ENCODE assay signal across 11 cellular contexts in genomic region chr6:46772754-46773153, GRCh38. TPM values are rescaled to one million over a fixed set of nuclear protein-coding genes. Genes with fewer than 3 reads are reported as not detected.
A peak's percentile ranks its signal among the peaks of the same experiment; 100 is the strongest.
DNase-seq lines count a peak whose midpoint lies in the region; ATAC-seq and TF ChIP-seq lines count a peak whose summit lies in the region.
"Had no signal": no experiment of that assay in that cellular context is flagged by ENCODE, and none has a peak within 500 bp of the region (broad histone marks: within the 10 kb centered on the region; RNA-seq: fewer than 3 reads in every experiment).

No MANE protein-coding gene starts in this region.

- H3K36me3 ChIP-seq in right atrium auricular region (no peaks in the 10 kb centered on the region), tibial artery (no peaks in the 10 kb centered on the region)

- peak; percentile 97 to 98 for DNase-seq in Kasumi-1 (lab: John Stamatoyannopoulos, UW)
- no peak for DNase-seq in right atrium auricular region (ENCODE audit: low spot score)
- peak; percentile 61 to 75 for DNase-seq in tibial artery
- no peak for DNase-seq in stimulated activated CD4-positive, alpha-beta T cell treated with anti-CD3 and anti-CD28 coated beads, Interleukin-15, amount 100 ng/mL, for 24 hours
- no peak for DNase-seq in iPS-NIHi11 (ENCODE audit: low spot score)
- DNase-seq in RPMI8226: no peak
- DNase-seq: central memory CD4-positive, alpha-beta T cell; T-helper 17 cell had no signal

- H3K4me3 ChIP-seq in right atrium auricular region (no peak overlapping the region), tibial artery (no peak overlapping the region)

- H3K27me3 ChIP-seq in right atrium auricular region: no peaks in the 10 kb centered on the region
- no peaks in the 10 kb centered on the region for H3K27me3 ChIP-seq in tibial artery

- H3K9me3 ChIP-seq in right atrium auricular region (peaks cover 0 to 2% of the 10 kb centered on the region in 2 donors), tibial artery (no peaks in the 10 kb centered on the region)

- H3K4me1 ChIP-seq in right atrium auricular region: peaks cover 4 to 25% of the 10 kb centered on the region in 2 donors
- H3K4me1 ChIP-seq in tibial artery: no peaks in the 10 kb centered on the region

- intact Hi-C loops in tibial artery (cut with DNase I; ENCODE audit: low total_unique reads): no loop called here

- H3K27ac ChIP-seq in right atrium auricular region (peak overlapping the region; percentile 31 to 55), tibial artery (no peak overlapping the region)

- ATAC-seq in GM21786 (IDR thresholded peaks at IDR 0.05; ENCODE audit: unreplicated experiment) (peak; percentile 61), HG03139 (IDR thresholded peaks at IDR 0.05; ENCODE audit: unreplicated experiment) (no peak)
- ATAC-seq: T-helper 17 cell had no signal

- TF ChIP-seq CTCF in right atrium auricular region (IDR thresholded peaks at IDR 0.05) (no peak), tibial artery (IDR thresholded peaks at IDR 0.05) (no peak)

RNA-seq across cellular contexts. Expression of gene MEP1A, which starts 20.4 kb away (rescaled TPM):
- not detected for total RNA-seq in right atrium auricular region
- total RNA-seq: glomerular endothelial cell, T-helper 17 cell had no signal

RNA-seq across cellular contexts. Expression of gene ANKRD66, which starts 26.0 kb away (rescaled TPM):
- total RNA-seq in right atrium auricular region: not detected
- total RNA-seq: glomerular endothelial cell, T-helper 17 cell had no signal

RNA-seq across cellular contexts. Expression of gene PLA2G7, which starts 37.6 kb away (rescaled TPM):
- total RNA-seq in right atrium auricular region: under 1 TPM; 0.26 to 0.63 TPM
- total RNA-seq: glomerular endothelial cell had no signal

Comparison
In these comparisons a context has a peak if more than half of its experiments do, and no peak if none do; other contexts are left out.
1. DNase-seq: peak in Kasumi-1 (2 of 2) and tibial artery (2 of 2); none in right atrium auricular region (single experiment), stimulated activated CD4-positive, alpha-beta T cell treated with anti-CD3 and anti-CD28 coated beads, Interleukin-15, amount 100 ng/mL, for 24 hours (single experiment), iPS-NIHi11 (single experiment) and RPMI8226 (single experiment).
2. H3K27ac ChIP-seq: peak in right atrium auricular region (2 of 2); none in tibial artery (0 of 2).